In genomic region chr16:65004570-65004969, GRCh38 we compare ENCODE assay signal across 36 cellular contexts.
"Had no signal": no experiment of that assay in that cellular context is flagged by ENCODE, and none has a peak within 500 bp of the region (broad histone marks: within the 10 kb centered on the region; RNA-seq: fewer than 3 reads in every experiment).

No MANE protein-coding gene starts in this region.

- ATAC-seq: activated CD8-positive, alpha-beta memory T cell treated with anti-CD3 and anti-CD28 coated beads, Interleukin-2, amount 10 ng/mL, durations not matched to agents 7 days and 5 days; activated CD8-positive, alpha-beta T cell treated with anti-CD3 and anti-CD28 coated beads, Interleukin-2, amount 10 ng/mL, durations not matched to agents 7 days and 5 days; activated naive CD8-positive, alpha-beta T cell treated with anti-CD3 and anti-CD28 coated beads, Interleukin-2, amount 50 U/mL, for 24 hours had no signal

- H3K4me1 ChIP-seq: ascending aorta had no signal

- H3K9me3 ChIP-seq: ascending aorta had no signal

- H3K27ac Mint-ChIP-seq: activated B cell treated with CpG ODN at 0.5 μM for 24 hours; activated CD4-positive, alpha-beta memory T cell treated with anti-CD3 and anti-CD28 coated beads, Interleukin-2, amount 10 ng/mL, durations not matched to agents 7 days and 5 days; activated CD4-positive, alpha-beta T cell treated with anti-CD3 and anti-CD28 coated beads, Interleukin-2, amount 10 ng/mL, durations not matched to agents 7 days and 5 days; activated CD8-positive, alpha-beta memory T cell treated with anti-CD3 and anti-CD28 coated beads, Interleukin-2, amount 10 ng/mL, durations not matched to agents 7 days and 5 days; activated CD8-positive, alpha-beta T cell treated with anti-CD3 and anti-CD28 coated beads, Interleukin-2, amount 10 ng/mL, durations not matched to agents 7 days and 5 days; activated naive CD4-positive, alpha-beta T cell treated with anti-CD3 and anti-CD28 coated beads, Interleukin-2, amount 10 ng/mL, durations not matched to agents 7 days and 5 days; activated naive CD4-positive, alpha-beta T cell treated with anti-CD3 and anti-CD28 coated beads, Interleukin-2, amount 50 U/mL, for 24 hours; activated naive CD8-positive, alpha-beta T cell; activated naive CD8-positive, alpha-beta T cell treated with anti-CD3 and anti-CD28 coated beads, Interleukin-2, amount 10 ng/mL, durations not matched to agents 7 days and 5 days; activated naive CD8-positive, alpha-beta T cell treated with anti-CD3 and anti-CD28 coated beads, Interleukin-2, amount 50 U/mL, for 24 hours; activated T-cell treated with anti-CD3 and anti-CD28 coated beads, Interleukin-2, amount 50 U/mL, for 24 hours; activated T-helper 2 cell treated with anti-CD3 and anti-CD28 coated beads, Interferon-gamma antibody, Interleukin-2, Interleukin-4, amounts not matched to agents 10 μg/mL and 5 μg/mL and 100 μg/mL, durations not matched to agents 14 hours and 24 hours and 36 hours; brain; T-helper 1 cell treated with Interleukin-12 subunit alpha and Interleukin-12 subunit beta and Interleukin-4 antibody, amounts not matched to agents 30 μg/mL and 1 μg/mL, for 36 hours; T-helper 2 cell treated with Interferon-gamma antibody and Interleukin-4, amounts not matched to agents 5 μg/mL and 100 μg/mL, for 36 hours had no signal

- H3K27me3 ChIP-seq: ascending aorta, cardiac muscle cell had no signal

- H3K36me3 Mint-ChIP-seq: activated CD8-positive, alpha-beta memory T cell treated with anti-CD3 and anti-CD28 coated beads, Interleukin-2, amount 10 ng/mL, durations not matched to agents 7 days and 5 days; activated naive CD4-positive, alpha-beta T cell treated with anti-CD3 and anti-CD28 coated beads, Interleukin-2, amount 10 ng/mL, durations not matched to agents 7 days and 5 days; activated naive CD4-positive, alpha-beta T cell treated with anti-CD3 and anti-CD28 coated beads, Interleukin-2, amount 50 U/mL, for 24 hours; activated naive CD8-positive, alpha-beta T cell; activated naive CD8-positive, alpha-beta T cell treated with anti-CD3 and anti-CD28 coated beads, Interleukin-2, amount 10 ng/mL, durations not matched to agents 7 days and 5 days had no signal

- H3K4me3 ChIP-seq: ascending aorta, cardiac muscle cell had no signal

- H3K4me1 Mint-ChIP-seq: activated B cell treated with CpG ODN at 0.5 μM for 24 hours; activated CD4-positive, alpha-beta memory T cell treated with anti-CD3 and anti-CD28 coated beads, Interleukin-2, amount 10 ng/mL, durations not matched to agents 7 days and 5 days; activated CD4-positive, alpha-beta T cell treated with anti-CD3 and anti-CD28 coated beads, Interleukin-2, amount 10 ng/mL, durations not matched to agents 7 days and 5 days; activated CD8-positive, alpha-beta memory T cell treated with anti-CD3 and anti-CD28 coated beads, Interleukin-2, amount 10 ng/mL, durations not matched to agents 7 days and 5 days; activated naive CD4-positive, alpha-beta T cell treated with anti-CD3 and anti-CD28 coated beads, Interleukin-2, amount 10 ng/mL, durations not matched to agents 7 days and 5 days; activated naive CD4-positive, alpha-beta T cell treated with anti-CD3 and anti-CD28 coated beads, Interleukin-2, amount 50 U/mL, for 24 hours; activated naive CD8-positive, alpha-beta T cell treated with anti-CD3 and anti-CD28 coated beads, Interleukin-2, amount 10 ng/mL, durations not matched to agents 7 days and 5 days; activated naive CD8-positive, alpha-beta T cell treated with anti-CD3 and anti-CD28 coated beads, Interleukin-2, amount 50 U/mL, for 24 hours had no signal

- H3K27me3 Mint-ChIP-seq: activated B cell treated with CpG ODN at 0.5 μM for 24 hours; activated CD4-positive, alpha-beta memory T cell treated with anti-CD3 and anti-CD28 coated beads, Interleukin-2, amount 10 ng/mL, durations not matched to agents 7 days and 5 days; activated CD4-positive, alpha-beta T cell treated with anti-CD3 and anti-CD28 coated beads, Interleukin-2, amount 10 ng/mL, durations not matched to agents 7 days and 5 days; activated CD8-positive, alpha-beta memory T cell treated with anti-CD3 and anti-CD28 coated beads, Interleukin-2, amount 10 ng/mL, durations not matched to agents 7 days and 5 days; activated naive CD4-positive, alpha-beta T cell treated with anti-CD3 and anti-CD28 coated beads, Interleukin-2, amount 10 ng/mL, durations not matched to agents 7 days and 5 days; activated naive CD8-positive, alpha-beta T cell; activated naive CD8-positive, alpha-beta T cell treated with anti-CD3 and anti-CD28 coated beads, Interleukin-2, amount 10 ng/mL, durations not matched to agents 7 days and 5 days; activated naive CD8-positive, alpha-beta T cell treated with anti-CD3 and anti-CD28 coated beads, Interleukin-2, amount 50 U/mL, for 24 hours; activated T-cell treated with anti-CD3 and anti-CD28 coated beads, Interleukin-2, amount 50 U/mL, for 24 hours had no signal

- H3K27ac ChIP-seq: ascending aorta, cardiac muscle cell, VCaP had no signal

- H3K4me3 Mint-ChIP-seq: activated B cell treated with CpG ODN at 0.5 μM for 24 hours; activated CD4-positive, alpha-beta memory T cell treated with anti-CD3 and anti-CD28 coated beads, Interleukin-2, amount 10 ng/mL, durations not matched to agents 7 days and 5 days; activated CD4-positive, alpha-beta T cell treated with anti-CD3 and anti-CD28 coated beads, Interleukin-2, amount 10 ng/mL, durations not matched to agents 7 days and 5 days; activated CD8-positive, alpha-beta memory T cell treated with anti-CD3 and anti-CD28 coated beads, Interleukin-2, amount 10 ng/mL, durations not matched to agents 7 days and 5 days; activated CD8-positive, alpha-beta T cell treated with anti-CD3 and anti-CD28 coated beads, Interleukin-2, amount 10 ng/mL, durations not matched to agents 7 days and 5 days; activated naive CD4-positive, alpha-beta T cell treated with anti-CD3 and anti-CD28 coated beads, Interleukin-2, amount 10 ng/mL, durations not matched to agents 7 days and 5 days; activated naive CD4-positive, alpha-beta T cell treated with anti-CD3 and anti-CD28 coated beads, Interleukin-2, amount 50 U/mL, for 24 hours; activated naive CD8-positive, alpha-beta T cell; activated naive CD8-positive, alpha-beta T cell treated with anti-CD3 and anti-CD28 coated beads, Interleukin-2, amount 10 ng/mL, durations not matched to agents 7 days and 5 days; activated naive CD8-positive, alpha-beta T cell treated with anti-CD3 and anti-CD28 coated beads, Interleukin-2, amount 50 U/mL, for 24 hours; activated T-cell treated with anti-CD3 and anti-CD28 coated beads, Interleukin-2, amount 50 U/mL, for 24 hours; brain; T-helper 1 cell treated with Interleukin-12 subunit alpha and Interleukin-12 subunit beta and Interleukin-4 antibody, amounts not matched to agents 30 μg/mL and 1 μg/mL, for 36 hours; T-helper 2 cell treated with Interferon-gamma antibody and Interleukin-4, amounts not matched to agents 5 μg/mL and 100 μg/mL, for 36 hours had no signal

- DNase-seq: activated B cell treated with CpG ODN at 0.5 μM for 24 hours; activated CD4-positive, alpha-beta memory T cell treated with anti-CD3 and anti-CD28 coated beads, Interleukin-2, amount 10 ng/mL, durations not matched to agents 7 days and 5 days; activated CD4-positive, alpha-beta T cell treated with anti-CD3 and anti-CD28 coated beads for 48 hours; activated CD4-positive, alpha-beta T cell treated with anti-CD3 and anti-CD28 coated beads, Interleukin-2, amount 10 ng/mL, durations not matched to agents 7 days and 5 days; activated CD4-positive, alpha-beta T cell treated with anti-CD3 and anti-CD28 coated beads, Interleukin-2, amount 50 U/mL, for 48 hours; activated CD4-positive, CD25-positive, alpha-beta regulatory T cell treated with anti-CD3 and anti-CD28 coated beads, Interleukin-2, amount 50 U/mL, for 72 hours; activated CD8-positive, alpha-beta memory T cell treated with anti-CD3 and anti-CD28 coated beads for 24 hours; activated CD8-positive, alpha-beta memory T cell treated with anti-CD3 and anti-CD28 coated beads, Interleukin-2, amount 10 ng/mL, durations not matched to agents 7 days and 5 days; activated CD8-positive, alpha-beta memory T cell treated with anti-CD3 and anti-CD28 coated beads, Interleukin-2, amount 50 U/mL, for 48 hours; activated CD8-positive, alpha-beta T cell treated with anti-CD3 and anti-CD28 coated beads, Interleukin-2, amount 10 ng/mL, durations not matched to agents 7 days and 5 days; activated effector memory CD4-positive, alpha-beta T cell treated with Interleukin-2 at 50 U/mL for 16 hours; activated gamma-delta T cell; activated naive CD4-positive, alpha-beta T cell treated with anti-CD3 and anti-CD28 coated beads, Interleukin-2, amount 10 ng/mL, durations not matched to agents 7 days and 5 days; activated naive CD4-positive, alpha-beta T cell treated with Interleukin-2 at 50 U/mL for 16 hours; activated naive CD8-positive, alpha-beta T cell treated with anti-CD3 and anti-CD28 coated beads, Interleukin-2, amount 10 ng/mL, durations not matched to agents 7 days and 5 days; activated naive CD8-positive, alpha-beta T cell treated with anti-CD3 and anti-CD28 coated beads, Interleukin-2, amount 50 U/mL, for 24 hours; activated T-cell treated with anti-CD3 and anti-CD28 coated beads, Interleukin-2, amount 50 U/mL, for 24 hours; activated T-cell treated with anti-CD3 and anti-CD28 coated beads, Interleukin-2, amount 50 U/mL, for 48 hours; amygdala; anterior cingulate cortex; caudate nucleus; SW 1271; T-helper 1 cell; T-helper 2 cell; T-helper 9 cell had no signal

- H3K36me3 ChIP-seq: cardiac muscle cell had no signal

- FAIRE-seq: bronchial epithelial cell, TTC549 had no signal

- H3K9me3 Mint-ChIP-seq: activated CD4-positive, alpha-beta T cell treated with anti-CD3 and anti-CD28 coated beads, Interleukin-2, amount 10 ng/mL, durations not matched to agents 7 days and 5 days; activated naive CD4-positive, alpha-beta T cell treated with anti-CD3 and anti-CD28 coated beads, Interleukin-2, amount 50 U/mL, for 24 hours had no signal
